10 cellular contexts compared by ENCODE assay signal in the genomic region with DNA sequence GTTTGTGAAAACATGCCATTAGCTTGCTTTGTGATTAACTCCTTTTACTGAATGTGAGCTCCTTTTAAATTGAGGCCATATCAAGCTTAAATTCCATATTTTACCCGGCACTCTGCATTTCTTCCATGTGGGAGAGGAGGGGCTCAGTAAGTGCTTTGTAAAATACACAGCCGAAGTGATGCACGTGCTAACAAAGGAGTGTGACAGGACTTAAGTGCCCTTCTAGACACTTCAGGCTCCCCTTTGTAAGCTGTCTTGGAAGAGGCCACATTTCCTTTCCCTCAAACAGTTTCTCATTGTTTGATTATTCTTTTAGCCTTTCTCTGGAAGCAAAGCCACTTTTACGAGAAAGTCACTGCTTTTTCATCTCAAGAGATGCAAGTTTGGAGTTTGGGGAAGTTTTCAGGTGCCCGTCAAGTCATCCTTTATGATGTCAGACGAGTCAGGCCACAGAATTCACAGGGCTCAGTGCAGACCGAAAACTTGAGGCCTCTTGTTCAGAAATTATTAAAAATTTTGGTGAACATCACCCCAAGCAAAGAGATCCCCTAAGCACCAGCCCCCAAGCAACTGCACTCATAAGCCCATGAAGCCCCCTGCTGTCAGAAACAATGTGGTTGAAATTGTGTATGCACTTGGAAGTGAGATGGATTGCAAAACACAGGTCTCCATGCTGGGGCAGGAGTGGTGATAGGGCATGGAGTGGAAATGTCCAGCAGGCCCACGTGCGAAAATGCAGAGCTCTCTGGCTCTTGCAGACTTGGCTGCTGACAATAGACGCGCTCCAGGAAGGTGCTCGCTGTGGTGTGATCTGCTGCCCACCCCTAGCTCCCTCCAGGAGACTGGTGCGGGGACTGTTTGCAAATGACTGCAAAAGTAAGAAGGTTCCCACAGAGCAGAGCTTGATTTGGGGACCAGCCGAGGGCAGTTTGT. TPM values are rescaled to one million over a fixed set of nuclear protein-coding genes. Genes with fewer than 3 reads are reported as not detected.
DNase-seq lines count a peak whose midpoint lies in the region; ATAC-seq and TF ChIP-seq lines count a peak whose summit lies in the region.
"Had no signal": no experiment of that assay in that cellular context is flagged by ENCODE, and none has a peak within 500 bp of the region (broad histone marks: within the 10 kb centered on the region; RNA-seq: fewer than 3 reads in every experiment).

No MANE protein-coding gene starts in this region.

- H3K9ac ChIP-seq in Loucy (ENCODE audit: low read depth, low read length, poor library complexity, severe bottlenecking) (peak overlapping the region; percentile 58), neural progenitor cell (no peak overlapping the region)

- peak overlapping the region; percentile 79 for H3K4me2 ChIP-seq in Loucy (ENCODE audit: low read depth, low read length, poor library complexity, severe bottlenecking)
- H3K4me2 ChIP-seq in neural progenitor cell, result peak overlapping the region; percentile 44

- H3K79me2 ChIP-seq in Loucy (ENCODE audit: insufficient read depth, low read length) (peaks cover 99% of the 10 kb centered on the region), neural progenitor cell (ENCODE audit: low read depth) (no peaks in the 10 kb centered on the region)

- peak in 1 of 2 donors; percentile 17 for ATAC-seq in activated naive CD4-positive, alpha-beta T cell treated with anti-CD3 and anti-CD28 coated beads, Interleukin-2, amount 50 U/mL, for 72 hours
- no peak for ATAC-seq in HG02623 (IDR thresholded peaks at IDR 0.05; ENCODE audit: unreplicated experiment)

- no peak overlapping the region for H3K4me3 Mint-ChIP-seq in neural progenitor cell

- peaks cover 2% of the 10 kb centered on the region for H3K27me3 Mint-ChIP-seq in neural progenitor cell (ENCODE audit: insufficient read depth, low read depth)

- peak overlapping the region; percentile 93 for H3K27ac Mint-ChIP-seq in activated naive CD4-positive, alpha-beta T cell treated with anti-CD3 and anti-CD28 coated beads, Interleukin-2, amount 50 U/mL, for 72 hours
- peak overlapping the region; percentile 78 for H3K27ac Mint-ChIP-seq in neural progenitor cell

- TF ChIP-seq CTCF in GM06990 (IDR thresholded peaks at IDR 0.05; ENCODE audit: insufficient read depth, low read length, poor library complexity, severe bottlenecking), result peak; percentile 12
- peak; percentile 58 for TF ChIP-seq CTCF in Loucy (conservative IDR thresholded peaks at IDR 0.05; ENCODE audit: low read length)
- no peak for TF ChIP-seq CTCF in neural progenitor cell (IDR thresholded peaks at IDR 0.05)

- no peaks in the 10 kb centered on the region for H3K9me2 ChIP-seq in Loucy (replicated peaks; ENCODE audit: low read depth, low read length)

- H3K4me1 ChIP-seq in Loucy (ENCODE audit: insufficient read depth, low read length, poor library complexity, severe bottlenecking), result peaks cover 73% of the 10 kb centered on the region
- peaks cover 33% of the 10 kb centered on the region for H3K4me1 ChIP-seq in neural progenitor cell

- H3K4me3 ChIP-seq in GM06990 (replicated peaks; ENCODE audit: low read depth, low read length) (peak overlapping the region; percentile 1), Loucy (ENCODE audit: low read length, poor library complexity, severe bottlenecking) (peak overlapping the region; percentile 56), neural progenitor cell (no peak overlapping the region)

- H3K36me3 Mint-ChIP-seq in activated naive CD4-positive, alpha-beta T cell treated with anti-CD3 and anti-CD28 coated beads, Interleukin-2, amount 50 U/mL, for 72 hours, result peaks cover 77 to 87% of the 10 kb centered on the region in 2 donors
- H3K36me3 Mint-ChIP-seq in neural progenitor cell, result no peaks in the 10 kb centered on the region

- peaks cover 3% of the 10 kb centered on the region for H3K36me3 ChIP-seq in GM06990 (ENCODE audit: control insufficient read depth, insufficient read depth, low read length)
- H3K36me3 ChIP-seq in Loucy (ENCODE audit: insufficient read depth, low read length), result peaks cover 26% of the 10 kb centered on the region; the same call in 1 of the 2 replicates
- H3K36me3 ChIP-seq in neural progenitor cell, result no peaks in the 10 kb centered on the region

- no peaks in the 10 kb centered on the region for H3F3A ChIP-seq in Loucy (ENCODE audit: low read depth)
- H3F3A ChIP-seq in neural progenitor cell (ENCODE audit: low read depth), result no peaks in the 10 kb centered on the region

- H4K20me1 ChIP-seq in Loucy (ENCODE audit: insufficient read depth, low read length, poor library complexity, severe bottlenecking), result peaks cover 11% of the 10 kb centered on the region
- H4K20me1 ChIP-seq in neural progenitor cell (ENCODE audit: low read depth), result no peaks in the 10 kb centered on the region

- H3K9me3 ChIP-seq in Loucy (ENCODE audit: insufficient read depth, low read depth, low read length) (no peaks in the 10 kb centered on the region), neural progenitor cell (ENCODE audit: low read depth) (no peaks in the 10 kb centered on the region)

- DNase-seq in GM06990 (ENCODE audit: extremely low read depth, insufficient read length) (no peak), neural progenitor cell (ENCODE audit: low spot score) (no peak), NCI-H2081 treated with DMSO at 0.1 percent for 48 hours (lab: John Stamatoyannopoulos, UW) (no peak), T1000 (lab: John Stamatoyannopoulos, UW) (no peak), NOMO-1 treated with dmso at 0.1 percent for 144 hours (lab: John Stamatoyannopoulos, UW; ENCODE audit: unreplicated experiment) (no peak)
- DNase-seq in activated naive CD4-positive, alpha-beta T cell treated with anti-CD3 and anti-CD28 coated beads, Interleukin-2, amount 50 U/mL, for 72 hours (ENCODE audit: low spot score in 2 of 2), result no peak
- DNase-seq: activated CD4-positive, CD25-positive, alpha-beta regulatory T cell treated with anti-CD3 and anti-CD28 coated beads, Interleukin-2, amount 50 U/mL, for 72 hours; occipital lobe had no signal

- H3K4me1 Mint-ChIP-seq in neural progenitor cell, result peaks cover 51% of the 10 kb centered on the region

- H3K9me3 Mint-ChIP-seq in activated naive CD4-positive, alpha-beta T cell treated with anti-CD3 and anti-CD28 coated beads, Interleukin-2, amount 50 U/mL, for 72 hours, result peaks cover 0 to 4% of the 10 kb centered on the region in 2 donors
- no peaks in the 10 kb centered on the region for H3K9me3 Mint-ChIP-seq in neural progenitor cell

- no peak overlapping the region for H3K27ac ChIP-seq in neural progenitor cell

- no peaks in the 10 kb centered on the region for H3K27me3 ChIP-seq in GM06990 (replicated peaks; ENCODE audit: control insufficient read depth, insufficient read depth, low read length)
- H3K27me3 ChIP-seq in Loucy (ENCODE audit: insufficient read depth, low read length, poor library complexity, severe bottlenecking), result no peaks in the 10 kb centered on the region
- H3K27me3 ChIP-seq in neural progenitor cell, result no peaks in the 10 kb centered on the region

- H2AFZ ChIP-seq in Loucy (ENCODE audit: low read length) (no peak overlapping the region), neural progenitor cell (replicated peaks) (no peak overlapping the region)

RNA-seq across cellular contexts. Expression of a gene that starts 11.5 kb away (rescaled TPM):
- total RNA-seq in activated naive CD4-positive, alpha-beta T cell treated with anti-CD3 and anti-CD28 coated beads, Interleukin-2, amount 50 U/mL, for 72 hours, result 100 to 1,000 TPM; 208 to 327 TPM
- 0.11 and 0.19 TPM in 2 replicates for total RNA-seq in neural progenitor cell (ENCODE audit: low replicate concordance)

Comparison
In these comparisons a context has a peak if more than half of its experiments do, and no peak if none do; other contexts are left out.
1. RNA of a gene that starts 11.5 kb away (total RNA-seq): 208 to 327 TPM in activated naive CD4-positive, alpha-beta T cell treated with anti-CD3 and anti-CD28 coated beads, Interleukin-2, amount 50 U/mL, for 72 hours; 0.11 to 0.19 TPM in neural progenitor cell; every median in the first group is over 100 times any median in the second.